ENCODE assay signal across 15 cellular contexts in genomic region chr18:63067939-63068338, GRCh38.
"Had no signal": no experiment of that assay in that cellular context is flagged by ENCODE, and none has a peak within 500 bp of the region (broad histone marks: within the 10 kb centered on the region; RNA-seq: fewer than 3 reads in every experiment).

No MANE protein-coding gene starts in this region.

- H3K4me3 Mint-ChIP-seq: activated CD4-positive, alpha-beta T cell treated with anti-CD3 and anti-CD28 coated beads, Interleukin-2, amount 10 ng/mL, durations not matched to agents 24 days and 14 days; activated T-cell treated with anti-CD3 and anti-CD28 coated beads, Interleukin-2, amount 50 U/mL, for 24 hours; naive B cell had no signal

- H3K9me3 ChIP-seq: adrenal gland, thyroid gland, vagina had no signal

- H3K27me3 ChIP-seq: adrenal gland, hepatocyte, thyroid gland, vagina had no signal

- DNase-seq: activated CD4-positive, alpha-beta T cell treated with anti-CD3 and anti-CD28 coated beads, Interleukin-2, amount 10 ng/mL, durations not matched to agents 24 days and 14 days; activated naive CD4-positive, alpha-beta T cell; activated T-cell treated with anti-CD3 and anti-CD28 coated beads, Interleukin-2, amount 50 U/mL, for 24 hours; adrenal gland; central memory CD4-positive, alpha-beta T cell; effector CD4-positive, alpha-beta T cell; naive B cell; retina; T-helper 1 cell; thyroid gland had no signal

- H3K4me3 ChIP-seq: adrenal gland, coronary artery, hepatocyte, lung, thyroid gland, vagina had no signal

- H2AFZ ChIP-seq: hepatocyte, parathyroid adenoma had no signal

- H3K4me2 ChIP-seq: hepatocyte had no signal

- H3K36me3 ChIP-seq: adrenal gland, thyroid gland, vagina had no signal

- H3K4me1 Mint-ChIP-seq: naive B cell had no signal

- H3K36me3 Mint-ChIP-seq: naive B cell had no signal

- H3K27ac ChIP-seq: adrenal gland, coronary artery, hepatocyte, parathyroid adenoma, thyroid gland, vagina had no signal

- H3K9me3 Mint-ChIP-seq: activated CD4-positive, alpha-beta T cell treated with anti-CD3 and anti-CD28 coated beads, Interleukin-2, amount 10 ng/mL, durations not matched to agents 24 days and 14 days; activated T-cell treated with anti-CD3 and anti-CD28 coated beads, Interleukin-2, amount 50 U/mL, for 24 hours had no signal

- H3K27ac Mint-ChIP-seq: activated CD4-positive, alpha-beta T cell treated with anti-CD3 and anti-CD28 coated beads, Interleukin-2, amount 10 ng/mL, durations not matched to agents 24 days and 14 days; activated T-cell treated with anti-CD3 and anti-CD28 coated beads, Interleukin-2, amount 50 U/mL, for 24 hours had no signal

- H3K4me1 ChIP-seq: adrenal gland, vagina had no signal

- H3K79me2 ChIP-seq: hepatocyte, parathyroid adenoma had no signal
